In genomic region chr15:97072560-97072959, GRCh38 we compare ENCODE assay signal across 22 cellular contexts.
DNase-seq lines count a peak whose midpoint lies in the region; ATAC-seq and TF ChIP-seq lines count a peak whose summit lies in the region.
"Had no signal": no experiment of that assay in that cellular context is flagged by ENCODE, and none has a peak within 500 bp of the region (broad histone marks: within the 10 kb centered on the region; RNA-seq: fewer than 3 reads in every experiment).

No MANE protein-coding gene starts in this region.

- H3K4me3 ChIP-seq in GM23338 = no peak overlapping the region
- H3K4me3 ChIP-seq: A549, SJCRH30 had no signal

- no peaks in the 10 kb centered on the region for H3K36me3 Mint-ChIP-seq in GM23338 (ENCODE audit: low read depth)
- no peaks in the 10 kb centered on the region for H3K36me3 Mint-ChIP-seq in glutamatergic neuron (ENCODE audit: unreplicated experiment)
- peaks cover 10% of the 10 kb centered on the region for H3K36me3 Mint-ChIP-seq in nephron progenitor cell (ENCODE audit: low read depth)
- no peaks in the 10 kb centered on the region for H3K36me3 Mint-ChIP-seq in type B pancreatic cell
- H3K36me3 Mint-ChIP-seq: CD4-positive, CD25-positive, alpha-beta regulatory T cell had no signal

- ATAC-seq in GM23338 = no peak
- ATAC-seq in HG02623 (IDR thresholded peaks at IDR 0.05; ENCODE audit: unreplicated experiment) = no peak
- ATAC-seq: A549, HCT116, Panc1 had no signal

- no peaks in the 10 kb centered on the region for H3K4me1 ChIP-seq in GM23338 (ENCODE audit: insufficient read depth)
- H3K4me1 ChIP-seq: A549 had no signal

- H3K27ac Mint-ChIP-seq in GM23338 (no peak overlapping the region), glutamatergic neuron (ENCODE audit: unreplicated experiment) (peak overlapping the region; percentile 80), nephron progenitor cell (peak overlapping the region; percentile 95), type B pancreatic cell (peak overlapping the region; percentile 25)
- H3K27ac Mint-ChIP-seq: CD4-positive, CD25-positive, alpha-beta regulatory T cell had no signal

- H3K36me3 ChIP-seq in GM23338 (ENCODE audit: insufficient read depth) = no peaks in the 10 kb centered on the region
- H3K36me3 ChIP-seq: SJCRH30 had no signal

- H3K4me2 ChIP-seq in GM23338 = no peak overlapping the region
- H3K4me2 ChIP-seq: A549, KMS-11 had no signal

- H3K27me3 Mint-ChIP-seq in GM23338 (ENCODE audit: insufficient read depth, low read depth, poor library complexity) (no peaks in the 10 kb centered on the region), glutamatergic neuron (ENCODE audit: unreplicated experiment) (no peaks in the 10 kb centered on the region), nephron progenitor cell (ENCODE audit: low read depth, poor library complexity) (peaks cover 8% of the 10 kb centered on the region), type B pancreatic cell (no peaks in the 10 kb centered on the region)
- H3K27me3 Mint-ChIP-seq: CD4-positive, CD25-positive, alpha-beta regulatory T cell had no signal

- H3K4me3 Mint-ChIP-seq in GM23338 (no peak overlapping the region), glutamatergic neuron (ENCODE audit: unreplicated experiment) (peak overlapping the region; percentile 50), nephron progenitor cell (no peak overlapping the region), type B pancreatic cell (peak overlapping the region; percentile 3)
- H3K4me3 Mint-ChIP-seq: CD4-positive, CD25-positive, alpha-beta regulatory T cell had no signal

- H3K79me2 ChIP-seq in GM23338 (replicated peaks; ENCODE audit: insufficient read depth) = no peaks in the 10 kb centered on the region

- H4K20me1 ChIP-seq in GM23338 (replicated peaks; ENCODE audit: insufficient read depth) = no peaks in the 10 kb centered on the region

- H2AFZ ChIP-seq in GM23338 = peak overlapping the region; percentile 94

- H3K27me3 ChIP-seq in GM23338 (ENCODE audit: insufficient read depth) = no peaks in the 10 kb centered on the region
- H3K27me3 ChIP-seq: SJCRH30 had no signal

- H3F3A ChIP-seq in GM23338 (replicated peaks; ENCODE audit: low read depth) = no peaks in the 10 kb centered on the region

- H3K4me1 Mint-ChIP-seq in GM23338 (no peaks in the 10 kb centered on the region; the same call in 2 of the 3 replicates), glutamatergic neuron (ENCODE audit: low read depth, unreplicated experiment) (peaks cover 17% of the 10 kb centered on the region), nephron progenitor cell (peaks cover 23% of the 10 kb centered on the region), type B pancreatic cell (ENCODE audit: unreplicated experiment) (peaks cover 16% of the 10 kb centered on the region)
- H3K4me1 Mint-ChIP-seq: CD4-positive, CD25-positive, alpha-beta regulatory T cell had no signal

- DNase-seq in GM23338 (ENCODE audit: low spot score) (no peak), glutamatergic neuron (peak; percentile 26), nephron progenitor cell (no peak), type B pancreatic cell (ENCODE audit: extremely low spot score, unreplicated experiment) (no peak), DMS114 treated with DMSO at 0.1 percent for 48 hours (lab: John Stamatoyannopoulos, UW; ENCODE audit: unreplicated experiment) (no peak), LoVo (ENCODE audit: low spot score) (no peak)
- DNase-seq: CD4-positive, CD25-positive, alpha-beta regulatory T cell; COR-L47; DMS79 treated with DMSO at 0.1 percent for 48 hours; GOT3; NCI-H1105; NCI-H2029 treated with DMSO at 0.1 percent for 48 hours; NCI-H345; NCI-H524; NCI-H774; NK-92 treated with Interleukin-12 subunit alpha and Interleukin-12 subunit beta, amount 100 ng/mL, for 24 hours; SJCRH30 had no signal

- peaks cover 6% of the 10 kb centered on the region; the same call in 2 of the 3 replicates for H3K9me3 Mint-ChIP-seq in GM23338
- H3K9me3 Mint-ChIP-seq in glutamatergic neuron (ENCODE audit: unreplicated experiment) = no peaks in the 10 kb centered on the region
- peaks cover 25% of the 10 kb centered on the region for H3K9me3 Mint-ChIP-seq in nephron progenitor cell
- H3K9me3 Mint-ChIP-seq in type B pancreatic cell = peaks cover 9% of the 10 kb centered on the region

- H3K27ac ChIP-seq in GM23338 (ENCODE audit: low read depth) = no peak overlapping the region
- H3K27ac ChIP-seq: A549, KMS-11, SJCRH30 had no signal

- H3K9me2 ChIP-seq in GM23338 (ENCODE audit: insufficient read depth) = 0 out of 2 replicates have a peak, but pooled peaks cover 3% of the 10 kb centered on the region

- no peak for TF ChIP-seq CTCF in GM23338 (conservative IDR thresholded peaks at IDR 0.05; ENCODE audit: low read depth in 2 of 2)
- no peak for TF ChIP-seq CTCF in glutamatergic neuron (IDR thresholded peaks at IDR 0.05; ENCODE audit: partially characterized antibody, unreplicated experiment)
- no peak for TF ChIP-seq CTCF in nephron progenitor cell (IDR thresholded peaks at IDR 0.05)
- no peak for TF ChIP-seq CTCF in type B pancreatic cell (conservative IDR thresholded peaks at IDR 0.05)

TF ChIP-seq in GM23338, 12 proteins besides CTCF, POLR2A, EP300 and RAD21 (continues in another document):
- TF ChIP-seq JUNB (IDR thresholded peaks at IDR 0.05; ENCODE audit: unreplicated experiment) = no peak
- no peak for TF ChIP-seq EZH2 (IDR thresholded peaks at IDR 0.05; ENCODE audit: low read depth, unreplicated experiment)
- TF ChIP-seq ETS1 (IDR thresholded peaks at IDR 0.05) = no peak
- TF ChIP-seq ZNF462 (CRISPR knock-in tag; IDR thresholded peaks at IDR 0.05) = no peak

Comparison
In these comparisons a context has a peak if more than half of its experiments do, and no peak if none do; other contexts are left out.
1. H3K4me3 Mint-ChIP-seq: peak in glutamatergic neuron (single experiment) and type B pancreatic cell (single experiment); none in GM23338 (single experiment) and nephron progenitor cell (single experiment).